ENCODE assay signal across 13 cellular contexts in genomic region chr2:174176898-174177297, GRCh38.
DNase-seq lines count a peak whose midpoint lies in the region; ATAC-seq and TF ChIP-seq lines count a peak whose summit lies in the region.
"Had no signal": no experiment of that assay in that cellular context is flagged by ENCODE, and none has a peak within 500 bp of the region (broad histone marks: within the 10 kb centered on the region; RNA-seq: fewer than 3 reads in every experiment).

No MANE protein-coding gene starts in this region.

- H3K9me3 ChIP-seq in endodermal cell (ENCODE audit: control insufficient read depth, low read length): peaks cover 31% of the 10 kb centered on the region

- H3K36me3 ChIP-seq in endodermal cell (ENCODE audit: control insufficient read depth, insufficient read depth, low read length): peaks cover 9% of the 10 kb centered on the region

- ATAC-seq in GM19351 (IDR thresholded peaks at IDR 0.05; ENCODE audit: unreplicated experiment) (no peak), GM21423 (IDR thresholded peaks at IDR 0.05; ENCODE audit: unreplicated experiment) (no peak)
- ATAC-seq: effector memory CD8-positive, alpha-beta T cell had no signal

- peaks cover 17% of the 10 kb centered on the region for H3K4me1 Mint-ChIP-seq in endodermal cell

- H3K27me3 Mint-ChIP-seq in endodermal cell (ENCODE audit: insufficient read depth): no peaks in the 10 kb centered on the region
- H3K27me3 Mint-ChIP-seq: activated naive CD8-positive, alpha-beta T cell treated with anti-CD3 and anti-CD28 coated beads for 36 hours; effector memory CD8-positive, alpha-beta T cell had no signal

- H3K4me1 ChIP-seq in endodermal cell (ENCODE audit: control insufficient read depth, insufficient read depth, low read length): no peaks in the 10 kb centered on the region

- H3K9ac ChIP-seq in endodermal cell (ENCODE audit: extremely low read depth, low read length, poor library complexity, severe bottlenecking): no peak overlapping the region
- H3K9ac ChIP-seq: SK-N-SH had no signal

- DNase-seq in A172 (ENCODE audit: low spot score) (peak; percentile 10), HPDE6-E6E7 (ENCODE audit: extremely low spot score) (peak; percentile 13), NCI-H748 (lab: John Stamatoyannopoulos, UW; ENCODE audit: unreplicated experiment) (peak; percentile 95), endodermal cell (no peak), KBM-7 (no peak), cerebellar cortex (ENCODE audit: low spot score) (no peak)
- DNase-seq: activated CD4-positive, alpha-beta T cell treated with anti-CD3 and anti-CD28 coated beads, Interleukin-2, amount 50 U/mL, for 1 hour; activated naive CD8-positive, alpha-beta T cell treated with anti-CD3 and anti-CD28 coated beads for 36 hours; effector memory CD8-positive, alpha-beta T cell; hypothalamus; SK-N-SH had no signal

- no peaks in the 10 kb centered on the region for H3K27me3 ChIP-seq in endodermal cell (ENCODE audit: control insufficient read depth, insufficient read depth, low read length, poor library complexity, severe bottlenecking)

- TF ChIP-seq CTCF in endodermal cell (conservative IDR thresholded peaks at IDR 0.05): no peak

- H3K27ac Mint-ChIP-seq in endodermal cell: peak overlapping the region; percentile 61
- H3K27ac Mint-ChIP-seq: activated naive CD8-positive, alpha-beta T cell treated with anti-CD3 and anti-CD28 coated beads for 36 hours; effector memory CD8-positive, alpha-beta T cell had no signal

- no peak overlapping the region for H3K4me3 Mint-ChIP-seq in endodermal cell
- H3K4me3 Mint-ChIP-seq: activated naive CD8-positive, alpha-beta T cell treated with anti-CD3 and anti-CD28 coated beads for 36 hours; effector memory CD8-positive, alpha-beta T cell had no signal

- WGBS in endodermal cell (ENCODE audit: insufficient coverage in 1 of 2, insufficient read length in 1 of 2), 2 experiments: 89 to 100% methylated on average over 1 of the region's 1 CpG

- in situ Hi-C loops in KBM-7 (cut with MboI; ENCODE audit: low pct_unique_long_range_greater_than_20kb, low sequenced_read_pairs): no loop called here

- H3K36me3 Mint-ChIP-seq in endodermal cell (ENCODE audit: low read depth): peaks cover 24% of the 10 kb centered on the region

- H3K9me3 Mint-ChIP-seq in endodermal cell: peaks cover 26% of the 10 kb centered on the region

- no peak overlapping the region for H3K4me3 ChIP-seq in endodermal cell (ENCODE audit: low read length)

- no peak overlapping the region for H3K27ac ChIP-seq in endodermal cell (ENCODE audit: low read depth, low read length)

Comparison
In these comparisons a context has a peak if more than half of its experiments do, and no peak if none do; other contexts are left out.
1. DNase-seq: peak in A172 (single experiment), HPDE6-E6E7 (single experiment) and NCI-H748 (single experiment); none in endodermal cell (single experiment), KBM-7 (single experiment) and cerebellar cortex (single experiment).